ENCODE assay signal across 8 cellular contexts in genomic region chr7:2553831-2554581, GRCh38. TPM values are rescaled to one million over a fixed set of nuclear protein-coding genes. Genes with fewer than 3 reads are reported as not detected.
DNase-seq lines count a peak whose midpoint lies in the region; ATAC-seq, FAIRE-seq and TF ChIP-seq lines count a peak whose summit lies in the region.

No MANE protein-coding gene starts in this region.

- peak overlapping the region; percentile 86 for H3K4me3 Mint-ChIP-seq in activated naive CD8-positive, alpha-beta T cell treated with anti-CD3 and anti-CD28 coated beads for 36 hours

- H3K27me3 ChIP-seq in HepG2 (ENCODE audit: control insufficient read depth in 1 of 2, insufficient read depth in 2 of 2, low read length in 2 of 2) (no peaks in the 10 kb centered on the region), transverse colon (no peaks in the 10 kb centered on the region)

- H3K27ac ChIP-seq in HepG2 (ENCODE audit: extremely low read length, insufficient read depth, low read length) (peak overlapping the region; percentile 100), transverse colon (peak overlapping the region in 1 of 4 donors; percentile 15)

- peaks cover 0 to 10% of the 10 kb centered on the region in 2 experiments; a peak in 2 of 5 replicates for H3K36me3 ChIP-seq in HepG2 (replicated peaks in 1 of 2; ENCODE audit: control insufficient read depth in 1 of 2, insufficient read depth in 2 of 2, low read length in 2 of 2)
- no peaks in the 10 kb centered on the region for H3K36me3 ChIP-seq in transverse colon

- intact Hi-C loops in HepG2 (cut with micrococcal nuclease; ENCODE audit: unreplicated experiment) (no loop called here), transverse colon (cut with DNase I; ENCODE audit: low total_unique reads) (no loop called here)

- H3K27me3 Mint-ChIP-seq in activated naive CD8-positive, alpha-beta T cell treated with anti-CD3 and anti-CD28 coated beads for 36 hours = no peaks in the 10 kb centered on the region

- TSS peak; percentile 57 for BruUV-seq in HepG2 (replicated peaks; lab: Mats Ljungman, UMichigan)

- CTCF ChIA-PET in HepG2 (lab: Yijun Ruan, JAX; ENCODE audit: low intra/inter-chr PET ratio, low total read pairs) = no interaction called here

- POLR2A ChIA-PET in HepG2 (lab: Yijun Ruan, JAX) = interaction anchor here (1.2 kb wide), 1 partner anchor 69 kb away, joined by 4 read pairs; no protein-coding TSS in a partner anchor

- TF ChIP-seq POLR2A in HepG2 (IDR thresholded peaks at IDR 0.05; ENCODE audit: insufficient read depth in 1 of 2, low read depth in 2 of 2, low read length in 2 of 2) = no peak
- TF ChIP-seq POLR2A in transverse colon (IDR thresholded peaks at IDR 0.05) = no peak

- no peaks in the 10 kb centered on the region for H3K9me3 Mint-ChIP-seq in activated naive CD8-positive, alpha-beta T cell treated with anti-CD3 and anti-CD28 coated beads for 36 hours

- peak overlapping the region; percentile 99 for H3K9ac ChIP-seq in HepG2 (ENCODE audit: insufficient read depth, low read depth, low read length)

- ATAC-seq in HepG2 (peak; percentile 1; the same call in 2 of the 3 replicates), GM19023 (IDR thresholded peaks at IDR 0.05; ENCODE audit: unreplicated experiment) (no peak)

- H4K20me1 ChIP-seq in HepG2 (ENCODE audit: insufficient read depth, low read length) = no peaks in the 10 kb centered on the region

- in situ Hi-C loops in HepG2 (cut with HindIII; ENCODE audit: extremely low pct_ligation_motif_present, low pct_unique_long_range_greater_than_20kb) = no loop called here
- in situ Hi-C loops in transverse colon (cut with MboI; ENCODE audit: low pct_ligation_motif_present in 1 of 4, low pct_unique_long_range_greater_than_20kb in 1 of 4, low sequenced_read_pairs in 3 of 4) = no loop called here

- no peak overlapping the region for H2AFZ ChIP-seq in HepG2 (ENCODE audit: low read length)

- peak; percentile 21 for DNase-seq in activated effector memory CD4-positive, alpha-beta T cell treated with anti-CD3 and anti-CD28 coated beads, Interleukin-2, amount 50 U/mL, for 16 hours
- no peak for DNase-seq in activated effector memory CD4-positive, alpha-beta T cell treated with Interleukin-2 at 50 U/mL for 16 hours
- no peak for DNase-seq in activated naive CD8-positive, alpha-beta T cell treated with anti-CD3 and anti-CD28 coated beads for 36 hours
- DNase-seq in HepG2 (ENCODE audit: low spot score) = no peak
- DNase-seq in transverse colon = no peak
- DNase-seq in activated CD8-positive, alpha-beta memory T cell treated with anti-CD3 and anti-CD28 coated beads, Interleukin-2, amount 50 U/mL, for 48 hours = no peak
- no peak for DNase-seq in NCI-H1048 (lab: John Stamatoyannopoulos, UW)

- TF ChIP-seq CTCF in HepG2 (CRISPR knock-in tag; IDR thresholded peaks at IDR 0.05) (no peak), transverse colon (IDR thresholded peaks at IDR 0.05) (no peak)

- no peak for TF ChIP-seq RAD21 in HepG2 (CRISPR knock-in tag; IDR thresholded peaks at IDR 0.05)

- H3K36me3 Mint-ChIP-seq in activated naive CD8-positive, alpha-beta T cell treated with anti-CD3 and anti-CD28 coated beads for 36 hours = peaks cover 21% of the 10 kb centered on the region

- WGBS in HepG2 (ENCODE audit: low lambda C conversion rate) = 70% methylated on average over 13 of the region's 16 CpGs
- WGBS in transverse colon (ENCODE audit: low coverage in 1 of 2), 2 donors = 63 to 77% methylated on average over 6 to 16 of the region's 16 CpGs

- peak overlapping the region; percentile 93 for H3K27ac Mint-ChIP-seq in activated naive CD8-positive, alpha-beta T cell treated with anti-CD3 and anti-CD28 coated beads for 36 hours

- H3K4me1 Mint-ChIP-seq in activated naive CD8-positive, alpha-beta T cell treated with anti-CD3 and anti-CD28 coated beads for 36 hours = peaks cover 14% of the 10 kb centered on the region

- peak overlapping the region; percentile 91 for H3K4me2 ChIP-seq in HepG2 (ENCODE audit: low read depth, low read length)

- H3K79me2 ChIP-seq in HepG2 (ENCODE audit: insufficient read depth, low read length) = peaks cover 14% of the 10 kb centered on the region

- H3K4me1 ChIP-seq in HepG2 (ENCODE audit: insufficient read depth, low read length) (peaks cover 41% of the 10 kb centered on the region), transverse colon (peaks cover 10 to 35% (median 25%) of the 10 kb centered on the region in 4 donors)

- H3K9me3 ChIP-seq in HepG2 (ENCODE audit: low read length) (no peaks in the 10 kb centered on the region), transverse colon (no peaks in the 10 kb centered on the region)

- H3K4me3 ChIP-seq in HepG2 (replicated peaks in 1 of 3; ENCODE audit: insufficient read depth in 1 of 3, low read depth in 2 of 3, low read length in 3 of 3) (peak overlapping the region; percentile 72 to 90 (median 86)), transverse colon (peak overlapping the region; percentile 2 to 93 (median 76))

- TF ChIP-seq EP300 in HepG2 (IDR thresholded peaks at IDR 0.05; ENCODE audit: low read depth in 2 of 2, low read length in 2 of 2) = no peak
- TF ChIP-seq EP300 in HepG2 (CRISPR knock-in tag; IDR thresholded peaks at IDR 0.05; ENCODE audit: borderline replicate concordance) = no peak
- no peak for TF ChIP-seq EP300 in transverse colon (IDR thresholded peaks at IDR 0.05; ENCODE audit: low read depth)

- FAIRE-seq in HepG2 (lab: Jason Lieb, UNC) = no peak

RNA-seq across cellular contexts. Expression of gene BRAT1, which starts 1.3 kb away (rescaled TPM):
- 10 to 100 TPM; 36.4 to 37.8 TPM for total RNA-seq in activated naive CD8-positive, alpha-beta T cell treated with anti-CD3 and anti-CD28 coated beads for 36 hours
- total RNA-seq in HepG2 (2016; rRNA removed; fragmentation: Illumina TruSeq; extraction: Trizol) (16.7 and 20.3 TPM in 2 replicates), transverse colon (100 to 1,000 TPM in 1 of 4 donors, 10 to 100 TPM in 3; 31.7 to 120 (median 40.4) TPM)
- 3.4 and 3.6 TPM in 2 replicates for total RNA-seq in HepG2 (2016; cell fraction: cytosol; rRNA removed; fragmentation: Illumina TruSeq; extraction: Trizol; ENCODE audit: low read depth)
- total RNA-seq in HepG2 (2016; cell fraction: insoluble cytoplasmic fraction; rRNA removed; fragmentation: Illumina TruSeq; extraction: Trizol) = 13.2 and 21.6 TPM in 2 replicates
- 6.7 and 7.9 TPM in 2 replicates for total RNA-seq in HepG2 (2016; cell fraction: membrane; rRNA removed; fragmentation: Illumina TruSeq; extraction: Trizol)
- 18.7 and 21.1 TPM in 2 replicates for total RNA-seq in HepG2 (2016; cell fraction: nucleus; rRNA removed; fragmentation: Illumina TruSeq; extraction: Trizol)
- 10.2 and 14.6 TPM in 2 replicates for polyA plus RNA-seq in HepG2 (2011; rRNA removed)
- polyA plus RNA-seq in HepG2 (2011; cell fraction: cytosol; rRNA removed) = 5.0 and 10.7 TPM in 2 replicates
- 126 and 171 TPM in 2 replicates for polyA plus RNA-seq in HepG2 (2011; cell fraction: nucleus; rRNA removed)
- polyA plus RNA-seq in HepG2 (2012) = 10.2 and 14.9 TPM in 2 replicates
- polyA plus RNA-seq in HepG2 (2016; cell fraction: cytosol; fragmentation: Illumina TruSeq; extraction: Trizol; ENCODE audit: low read depth) = 1.2 and 1.3 TPM in 2 replicates
- polyA plus RNA-seq in HepG2 (2016; cell fraction: insoluble cytoplasmic fraction; fragmentation: Illumina TruSeq; extraction: Trizol; ENCODE audit: low read depth) = 10.1 and 12.8 TPM in 2 replicates
- 3.8 and 4.4 TPM in 2 replicates for polyA plus RNA-seq in HepG2 (2016; cell fraction: membrane; fragmentation: Illumina TruSeq; extraction: Trizol; ENCODE audit: low read depth)
- polyA plus RNA-seq in HepG2 (2016; cell fraction: nucleus; fragmentation: Illumina TruSeq; extraction: Trizol; ENCODE audit: insufficient read depth, low read depth) = 43.7 and 48.3 TPM in 2 replicates
- polyA minus RNA-seq in HepG2 (2011; rRNA and poly(A)+ RNA removed; ENCODE audit: low replicate concordance) = 16.2 and 23.5 TPM in 2 replicates
- polyA minus RNA-seq in HepG2 (2011; cell fraction: cytosol; rRNA and poly(A)+ RNA removed) = 7.9 and 8.9 TPM in 2 replicates
- 10.3 and 10.4 TPM in 2 replicates for polyA minus RNA-seq in HepG2 (2011; cell fraction: nucleus; rRNA and poly(A)+ RNA removed)

RNA-seq across cellular contexts. Expression of gene IQCE, which starts 4.8 kb away (rescaled TPM):
- total RNA-seq in activated naive CD8-positive, alpha-beta T cell treated with anti-CD3 and anti-CD28 coated beads for 36 hours = 1 to 10 TPM; 5.4 to 6.1 TPM
- total RNA-seq in HepG2 (2016; rRNA removed; fragmentation: Illumina TruSeq; extraction: Trizol) = 2.5 and 3.0 TPM in 2 replicates
- 1.8 and 2.7 TPM in 2 replicates for total RNA-seq in HepG2 (2016; cell fraction: cytosol; rRNA removed; fragmentation: Illumina TruSeq; extraction: Trizol; ENCODE audit: low read depth)
- total RNA-seq in HepG2 (2016; cell fraction: insoluble cytoplasmic fraction; rRNA removed; fragmentation: Illumina TruSeq; extraction: Trizol) = 1.6 and 2.7 TPM in 2 replicates
- 3.0 and 4.1 TPM in 2 replicates for total RNA-seq in HepG2 (2016; cell fraction: membrane; rRNA removed; fragmentation: Illumina TruSeq; extraction: Trizol)
- total RNA-seq in HepG2 (2016; cell fraction: nucleus; rRNA removed; fragmentation: Illumina TruSeq; extraction: Trizol) = 2.9 and 4.3 TPM in 2 replicates
- polyA plus RNA-seq in HepG2 (2011; rRNA removed) = 1.5 and 1.7 TPM in 2 replicates
- polyA plus RNA-seq in HepG2 (2011; cell fraction: cytosol; rRNA removed) = 0.54 and 0.68 TPM in 2 replicates
- 4.0 and 6.8 TPM in 2 replicates for polyA plus RNA-seq in HepG2 (2011; cell fraction: nucleus; rRNA removed)
- polyA plus RNA-seq in HepG2 (2012) = 0.59 and 0.83 TPM in 2 replicates
- polyA plus RNA-seq in HepG2 (2016; cell fraction: cytosol; fragmentation: Illumina TruSeq; extraction: Trizol; ENCODE audit: low read depth) = 2.5 and 2.6 TPM in 2 replicates
- 2.2 and 3.8 TPM in 2 replicates for polyA plus RNA-seq in HepG2 (2016; cell fraction: insoluble cytoplasmic fraction; fragmentation: Illumina TruSeq; extraction: Trizol; ENCODE audit: low read depth)
- polyA plus RNA-seq in HepG2 (2016; cell fraction: membrane; fragmentation: Illumina TruSeq; extraction: Trizol; ENCODE audit: low read depth) = 3.3 and 3.7 TPM in 2 replicates
- polyA plus RNA-seq in HepG2 (2016; cell fraction: nucleus; fragmentation: Illumina TruSeq; extraction: Trizol; ENCODE audit: insufficient read depth, low read depth) = 6.7 and 9.8 TPM in 2 replicates
- polyA minus RNA-seq in HepG2 (2011; rRNA and poly(A)+ RNA removed; ENCODE audit: low replicate concordance) = 0.62 and 22.8 TPM in 2 replicates
- polyA minus RNA-seq in HepG2 (2011; cell fraction: cytosol; rRNA and poly(A)+ RNA removed) = 0.62 and 1.5 TPM in 2 replicates
- 1.5 and 2.2 TPM in 2 replicates for polyA minus RNA-seq in HepG2 (2011; cell fraction: nucleus; rRNA and poly(A)+ RNA removed)
- 100 to 1,000 TPM in 1 of 4 donors, 10 to 100 TPM in 3; 27.2 to 187 (median 55.5) TPM for total RNA-seq in transverse colon

RNA-seq across cellular contexts. Expression of gene LFNG, which starts 34.4 kb away (rescaled TPM):
- 10 to 100 TPM; 21.0 to 25.8 TPM for total RNA-seq in activated naive CD8-positive, alpha-beta T cell treated with anti-CD3 and anti-CD28 coated beads for 36 hours
- total RNA-seq in HepG2 (2016; rRNA removed; fragmentation: Illumina TruSeq; extraction: Trizol) (0.44 TPM in 1 of 2 replicates, not detected in the other), transverse colon (100 to 1,000 TPM in 2 of 4 donors, 10 to 100 TPM in 2; 17.9 to 162 (median 80.6) TPM)
- not detected in 2 replicates for total RNA-seq in HepG2 (2016; cell fraction: cytosol; rRNA removed; fragmentation: Illumina TruSeq; extraction: Trizol; ENCODE audit: low read depth)
- total RNA-seq in HepG2 (2016; cell fraction: insoluble cytoplasmic fraction; rRNA removed; fragmentation: Illumina TruSeq; extraction: Trizol) = 0.18 and 0.80 TPM in 2 replicates
- 0.22 and 0.24 TPM in 2 replicates for total RNA-seq in HepG2 (2016; cell fraction: membrane; rRNA removed; fragmentation: Illumina TruSeq; extraction: Trizol)
- 0.19 and 0.81 TPM in 2 replicates for total RNA-seq in HepG2 (2016; cell fraction: nucleus; rRNA removed; fragmentation: Illumina TruSeq; extraction: Trizol)
- 1.5 and 1.6 TPM in 2 replicates for polyA plus RNA-seq in HepG2 (2011; rRNA removed)
- 1.1 and 2.1 TPM in 2 replicates for polyA plus RNA-seq in HepG2 (2011; cell fraction: cytosol; rRNA removed)
- 3.6 and 4.6 TPM in 2 replicates for polyA plus RNA-seq in HepG2 (2011; cell fraction: nucleus; rRNA removed)
- polyA plus RNA-seq in HepG2 (2012) = 0.72 and 1.2 TPM in 2 replicates
- polyA plus RNA-seq in HepG2 (2016; cell fraction: cytosol; fragmentation: Illumina TruSeq; extraction: Trizol; ENCODE audit: low read depth) = 0.07 and 0.11 TPM in 2 replicates
- 0.16 TPM in 1 of 2 replicates, not detected in the other for polyA plus RNA-seq in HepG2 (2016; cell fraction: insoluble cytoplasmic fraction; fragmentation: Illumina TruSeq; extraction: Trizol; ENCODE audit: low read depth)
- 0.12 and 0.18 TPM in 2 replicates for polyA plus RNA-seq in HepG2 (2016; cell fraction: membrane; fragmentation: Illumina TruSeq; extraction: Trizol; ENCODE audit: low read depth)
- 0.70 and 1.00 TPM in 2 replicates for polyA plus RNA-seq in HepG2 (2016; cell fraction: nucleus; fragmentation: Illumina TruSeq; extraction: Trizol; ENCODE audit: insufficient read depth, low read depth)
- 3.4 and 11.1 TPM in 2 replicates for polyA minus RNA-seq in HepG2 (2011; rRNA and poly(A)+ RNA removed; ENCODE audit: low replicate concordance)
- polyA minus RNA-seq in HepG2 (2011; cell fraction: cytosol; rRNA and poly(A)+ RNA removed) = 1.5 TPM in 2 replicates
- polyA minus RNA-seq in HepG2 (2011; cell fraction: nucleus; rRNA and poly(A)+ RNA removed) = 2.4 and 4.6 TPM in 2 replicates

Comparison
In these comparisons a context has a peak if more than half of its experiments do, and no peak if none do; other contexts are left out.
1. RNA of gene LFNG, which starts 34.4 kb away (total RNA-seq): 17.9 to 162 TPM in transverse colon and 21.0 to 25.8 TPM in activated naive CD8-positive, alpha-beta T cell treated with anti-CD3 and anti-CD28 coated beads for 36 hours; 0.18 to 0.81 TPM in HepG2; every median in the first group is over 10 times any median in the second.